Comparison of ENCODE assay signal across 21 cellular contexts in genomic region chr2:217061916-217062315, GRCh38.
"Had no signal": no experiment of that assay in that cellular context is flagged by ENCODE, and none has a peak within 500 bp of the region (broad histone marks: within the 10 kb centered on the region; RNA-seq: fewer than 3 reads in every experiment).

No MANE protein-coding gene starts in this region.

- H3K27me3 ChIP-seq: foreskin keratinocyte, vagina had no signal

- H3K4me3 ChIP-seq: thoracic aorta, vagina had no signal

- H3K27ac Mint-ChIP-seq: activated CD8-positive, alpha-beta T cell treated with anti-CD3 and anti-CD28 coated beads, Interleukin-2, amount 10 ng/mL, durations not matched to agents 7 days and 5 days; activated naive CD4-positive, alpha-beta T cell treated with anti-CD3 and anti-CD28 coated beads, Interleukin-2, amount 50 U/mL, for 72 hours had no signal

- H3K36me3 Mint-ChIP-seq: type B pancreatic cell had no signal

- H3K27ac ChIP-seq: foreskin keratinocyte, parathyroid adenoma, thoracic aorta, vagina had no signal

- H3K36me3 ChIP-seq: thoracic aorta, vagina had no signal

- H3K4me3 Mint-ChIP-seq: activated CD8-positive, alpha-beta T cell treated with anti-CD3 and anti-CD28 coated beads, Interleukin-2, amount 10 ng/mL, durations not matched to agents 7 days and 5 days; nephron progenitor cell; type B pancreatic cell had no signal

- H3K79me2 ChIP-seq: parathyroid adenoma had no signal

- H3K4me1 ChIP-seq: parathyroid adenoma had no signal

- H3K27me3 Mint-ChIP-seq: type B pancreatic cell had no signal

- DNase-seq: activated CD4-positive, alpha-beta T cell treated with anti-CD3 and anti-CD28 coated beads for 1 hour; activated CD4-positive, alpha-beta T cell treated with anti-CD3 and anti-CD28 coated beads, Interleukin-2, amount 50 U/mL, for 1 hour; activated CD8-positive, alpha-beta T cell treated with anti-CD3 and anti-CD28 coated beads, Interleukin-2, amount 10 ng/mL, durations not matched to agents 7 days and 5 days; activated T-cell treated with anti-CD3 and anti-CD28 coated beads, Interleukin-2, amount 50 U/mL, for 1 hour; effector memory CD4-positive, alpha-beta T cell; foreskin keratinocyte; glutamatergic neuron; left ventricle myocardium superior; mammary epithelial cell; nephron progenitor cell; small intestine; stimulated activated CD4-positive, alpha-beta T cell treated with anti-CD3 and anti-CD28 coated beads, Interleukin-2, amount 100 ng/mL, for 24 hours; stimulated activated CD8-positive, alpha-beta memory T cell treated with anti-CD3 and anti-CD28 coated beads, Interleukin-4, amount 100 ng/mL, for 48 hours; stimulated activated naive CD4-positive, alpha-beta T cell; T-helper 1 cell had no signal

- H2AFZ ChIP-seq: parathyroid adenoma had no signal

- ATAC-seq: activated CD8-positive, alpha-beta T cell treated with anti-CD3 and anti-CD28 coated beads, Interleukin-2, amount 10 ng/mL, durations not matched to agents 7 days and 5 days; activated naive CD4-positive, alpha-beta T cell treated with anti-CD3 and anti-CD28 coated beads, Interleukin-2, amount 50 U/mL, for 72 hours; foreskin keratinocyte; left ventricle myocardium superior; sciatic nerve had no signal
